In genomic region chr1:65812065-65812464, GRCh38 we compare ENCODE assay signal across 8 cellular contexts. TPM values are rescaled to one million over a fixed set of nuclear protein-coding genes. Genes with fewer than 3 reads are reported as not detected.
A peak's percentile ranks its signal among the peaks of the same experiment; 100 is the strongest.
DNase-seq lines count a peak whose midpoint lies in the region; ATAC-seq lines count a peak whose summit lies in the region.

No MANE protein-coding gene starts in this region.

- ATAC-seq in GM21381 (IDR thresholded peaks at IDR 0.05; ENCODE audit: unreplicated experiment) = peak; percentile 99
- ATAC-seq in HG03521 (IDR thresholded peaks at IDR 0.05; ENCODE audit: unreplicated experiment) = peak; percentile 99

- DNase-seq in GM03348 (ENCODE audit: low spot score) = peak; percentile 65
- peak; percentile 19 for DNase-seq in SW480 (ENCODE audit: low spot score)
- DNase-seq in dermis blood vessel endothelial cell = peak; percentile 85
- DNase-seq in non-pigmented ciliary epithelial cell (ENCODE audit: low read depth) = peak; percentile 71
- no peak for DNase-seq in COLO668 (lab: John Stamatoyannopoulos, UW; ENCODE audit: unreplicated experiment)
- no peak for DNase-seq in NCI-H2196 (lab: John Stamatoyannopoulos, UW; ENCODE audit: unreplicated experiment)

RNA-seq across cellular contexts. Expression of gene PDE4B, which starts 19.4 kb away (rescaled TPM):
- total RNA-seq in dermis blood vessel endothelial cell = 156 and 222 TPM in 2 replicates

Comparison
In these comparisons a context has a peak if more than half of its experiments do, and no peak if none do; other contexts are left out.
1. DNase-seq: peak in GM03348 (single experiment), SW480 (single experiment), dermis blood vessel endothelial cell (single experiment) and non-pigmented ciliary epithelial cell (single experiment); none in COLO668 (single experiment) and NCI-H2196 (single experiment).